ENCODE assay signal across 8 cellular contexts in genomic region chr9:5628530-5629311, GRCh38. TPM values are rescaled to one million over a fixed set of nuclear protein-coding genes. Genes with fewer than 3 reads are reported as not detected.
DNase-seq lines count a peak whose midpoint lies in the region; ATAC-seq and TF ChIP-seq lines count a peak whose summit lies in the region.

TSS of gene RIC1 (plus strand) at chr9:5629107. CDS start at chr9:5629310, 203 bp downstream.

- peak; percentile 97 for DNase-seq in GM12865 (ENCODE audit: low read depth)
- peak; percentile 94 for DNase-seq in NCI-H1105 treated with DMSO at 0.1 percent for 48 hours (lab: John Stamatoyannopoulos, UW)
- DNase-seq in T follicular helper cell (ENCODE audit: low read depth): peak; percentile 79
- DNase-seq in adipocyte (ENCODE audit: low read depth): peak; percentile 97
- peak; percentile 92 to 96 for DNase-seq in cardiac muscle cell (ENCODE audit: low read depth in 1 of 2, low spot score in 1 of 2)
- DNase-seq in tibial artery: peak; percentile 89 to 96

- TF ChIP-seq CTCF in GM12865 (IDR thresholded peaks at IDR 0.05; ENCODE audit: insufficient read depth, low read depth, low read length, missing control alignments) (no peak), cardiac muscle cell (IDR thresholded peaks at IDR 0.05; ENCODE audit: low read depth, low read length) (no peak), parathyroid adenoma (IDR thresholded peaks at IDR 0.05) (no peak), tibial artery (IDR thresholded peaks at IDR 0.05) (peak; percentile 17 to 23)

- H3K9me3 ChIP-seq in adipocyte (ENCODE audit: control insufficient read depth, low read length): no peaks in the 10 kb centered on the region
- H3K9me3 ChIP-seq in cardiac muscle cell (ENCODE audit: low read depth): no peaks in the 10 kb centered on the region
- no peaks in the 10 kb centered on the region for H3K9me3 ChIP-seq in parathyroid adenoma (ENCODE audit: control insufficient read depth, low read length)
- H3K9me3 ChIP-seq in tibial artery: no peaks in the 10 kb centered on the region

- peak within 1 kb of the TSS; percentile 90 for H3K4me2 ChIP-seq in parathyroid adenoma (ENCODE audit: low read length)

- H2AFZ ChIP-seq in parathyroid adenoma: peak within 1 kb of the TSS; percentile 83

- H3K9ac ChIP-seq in adipocyte (ENCODE audit: low read length) (peak within 1 kb of the TSS; percentile 89), parathyroid adenoma (no peak within 1 kb of the TSS)

- H3K27ac ChIP-seq in cardiac muscle cell: peak within 1 kb of the TSS; percentile 88
- H3K27ac ChIP-seq in parathyroid adenoma: peak within 1 kb of the TSS; percentile 77
- H3K27ac ChIP-seq in tibial artery: peak within 1 kb of the TSS; percentile 97 to 99

- peak; percentile 68 for ATAC-seq in HG02642 (IDR thresholded peaks at IDR 0.05; ENCODE audit: poor library complexity, unreplicated experiment)

- H3K79me2 ChIP-seq in parathyroid adenoma: peaks cover 4% of the 10 kb centered on the region

- H3K36me3 ChIP-seq in adipocyte (ENCODE audit: control insufficient read depth, insufficient read depth, low read length, severe bottlenecking) (no peaks in the 10 kb centered on the region), cardiac muscle cell (no peaks in the 10 kb centered on the region), parathyroid adenoma (ENCODE audit: control insufficient read depth, insufficient read depth, low read length) (no peaks in the 10 kb centered on the region), tibial artery (no peaks in the 10 kb centered on the region)

- H3K27me3 ChIP-seq in adipocyte (replicated peaks; ENCODE audit: control insufficient read depth, insufficient read depth, low read length) (no peaks in the 10 kb centered on the region), cardiac muscle cell (no peaks in the 10 kb centered on the region), parathyroid adenoma (ENCODE audit: control insufficient read depth, insufficient read depth, low read length) (no peaks in the 10 kb centered on the region), tibial artery (no peaks in the 10 kb centered on the region)

- H3K4me3 ChIP-seq in GM12865 (ENCODE audit: low read depth, low read length) (peak within 1 kb of the TSS; percentile 99), adipocyte (ENCODE audit: low read length) (peak within 1 kb of the TSS; percentile 88), cardiac muscle cell (peak within 1 kb of the TSS; percentile 80), parathyroid adenoma (ENCODE audit: low read depth, low read length) (peak within 1 kb of the TSS; percentile 92), tibial artery (peak within 1 kb of the TSS; percentile 73 to 98)

- intact Hi-C loops in tibial artery (cut with DNase I; ENCODE audit: low total_unique reads): no loop called here

- H3K4me1 ChIP-seq in adipocyte (ENCODE audit: control insufficient read depth, insufficient read depth, low read length): peaks cover 49% of the 10 kb centered on the region
- peaks cover 7% of the 10 kb centered on the region for H3K4me1 ChIP-seq in cardiac muscle cell (ENCODE audit: low read depth)
- H3K4me1 ChIP-seq in parathyroid adenoma: no peaks in the 10 kb centered on the region
- H3K4me1 ChIP-seq in tibial artery: peaks cover 0 to 74% (median 30%) of the 10 kb centered on the region in 4 donors

RNA-seq across cellular contexts. Expression of gene RIC1, which starts in this region (rescaled TPM):
- total RNA-seq in cardiac muscle cell: 29.8 and 33.7 TPM in 2 replicates
- polyA plus RNA-seq in cardiac muscle cell: 9.7 and 15.2 TPM in 2 replicates

Comparison
In these comparisons a context has a peak if more than half of its experiments do, and no peak if none do; other contexts are left out.
1. Peak in every context shown above with its lines: DNase-seq, ATAC-seq, H3K4me3 ChIP-seq and H3K27ac ChIP-seq.
2. CTCF ChIP-seq: peak in tibial artery (2 of 2); none in GM12865 (single experiment), cardiac muscle cell (single experiment) and parathyroid adenoma (single experiment).